1 cellular context compared by ENCODE assay signal in genomic region chr5:54739371-54739770, GRCh38.
TF ChIP-seq lines count a peak whose summit lies in the region.

No MANE protein-coding gene starts in this region.

TF ChIP-seq in IMR-90, 13 proteins besides CTCF, POLR2A, EP300 and RAD21 (continued from another document):
- TF ChIP-seq ELK1 (IDR thresholded peaks at IDR 0.05; ENCODE audit: borderline replicate concordance, low read depth, low read length) (no peak), CEBPB (IDR thresholded peaks at IDR 0.05; ENCODE audit: low read depth, low read length) (no peak), RCOR1 (IDR thresholded peaks at IDR 0.05; ENCODE audit: insufficient replicate concordance, low read length) (no peak), CHD1 (IDR thresholded peaks at IDR 0.05; ENCODE audit: low read depth, low read length) (no peak), NFE2L2 (IDR thresholded peaks at IDR 0.05; ENCODE audit: low read depth, low read length) (no peak), SMC3 (IDR thresholded peaks at IDR 0.05; ENCODE audit: low read depth, low read length) (no peak), MAZ (IDR thresholded peaks at IDR 0.05; ENCODE audit: borderline replicate concordance, low read depth, low read length) (no peak), MAFK (IDR thresholded peaks at IDR 0.05; ENCODE audit: low read depth, low read length) (no peak)
